ENCODE assay signal across 8 cellular contexts in genomic region chr16:28211758-28212531, GRCh38. TPM values are rescaled to one million over a fixed set of nuclear protein-coding genes. Genes with fewer than 3 reads are reported as not detected.
A peak's percentile ranks its signal among the peaks of the same experiment; 100 is the strongest.
DNase-seq lines count a peak whose midpoint lies in the region; ATAC-seq, FAIRE-seq and TF ChIP-seq lines count a peak whose summit lies in the region.

Gene XPO6 (minus strand): TSS chr16:28211965. CDS start chr16:28211368, 597 bp downstream.

- no peak for FAIRE-seq in pancreas (lab: Jason Lieb, UNC)

- H3K36me3 ChIP-seq in pancreas (no peaks in the 10 kb centered on the region), thyroid gland (peaks cover 0 to 5% of the 10 kb centered on the region in 2 donors)

- DNase-seq in NCI-H1417 treated with DMSO at 0.1 percent for 48 hours (lab: John Stamatoyannopoulos, UW) (peak; percentile 67), SW 1271 (lab: John Stamatoyannopoulos, UW) (peak; percentile 81 to 92), Right ventricle myocardium inferior (ENCODE audit: missing footprints) (peak; percentile 97), pancreas (peak; percentile 94 to 99 (median 98)), thyroid gland (peak; percentile 95 to 97)
- peak; percentile 96 for DNase-seq in activated naive CD8-positive, alpha-beta T cell treated with anti-CD3 and anti-CD28 coated beads, Interleukin-2, amount 50 U/mL, for 16 hours (ENCODE audit: low read depth, low spot score)

- ATAC-seq in HG02759 (IDR thresholded peaks at IDR 0.05; ENCODE audit: unreplicated experiment), result peak; percentile 89
- peak; percentile 96 for ATAC-seq in Right ventricle myocardium inferior
- peak; percentile 91 to 98 (median 94) for ATAC-seq in pancreas

- 2 to 4% methylated on average over 44 to 76 of the region's 76 CpGs for WGBS in pancreas, 2 donors
- WGBS in thyroid gland, 2 donors, result 6 to 9% methylated on average over 21 to 36 of the region's 76 CpGs

- intact Hi-C loops in Right ventricle myocardium inferior (cut with DNase I) (no loop called here), pancreas (cut with DNase I) (no loop called here), thyroid gland (cut with DNase I) (no loop called here)

- peaks cover 0 to 6% (median 3%) of the 10 kb centered on the region in 3 donors for H3K4me1 ChIP-seq in pancreas
- H3K4me1 ChIP-seq in thyroid gland, result peaks cover 8 to 13% of the 10 kb centered on the region in 2 donors

- H3K9me3 ChIP-seq in pancreas (no peaks in the 10 kb centered on the region), thyroid gland (no peaks in the 10 kb centered on the region)

- H3K27me3 ChIP-seq in pancreas, result no peaks in the 10 kb centered on the region
- no peaks in the 10 kb centered on the region for H3K27me3 ChIP-seq in thyroid gland

- H3K27ac ChIP-seq in pancreas (peak within 1 kb of the TSS in 3 of 4 donors; percentile 44 to 73 (median 58)), thyroid gland (peak within 1 kb of the TSS; percentile 39 to 78 (median 72))

- TF ChIP-seq CTCF in pancreas (IDR thresholded peaks at IDR 0.05) (no peak), thyroid gland (IDR thresholded peaks at IDR 0.05) (no peak)

- peak; percentile 72 for TF ChIP-seq POLR2A in GM10847 (IDR thresholded peaks at IDR 0.05; ENCODE audit: extremely low read depth, insufficient read length)
- peak in 1 of 2 donors; percentile 78 for TF ChIP-seq POLR2A in thyroid gland (IDR thresholded peaks at IDR 0.05)

- H3K4me3 ChIP-seq in pancreas, result peak within 1 kb of the TSS; percentile 62 to 88 (median 84)
- H3K4me3 ChIP-seq in thyroid gland (replicated peaks in 1 of 3), result peak within 1 kb of the TSS; percentile 34 to 96 (median 68)

RNA-seq across cellular contexts. Expression of gene XPO6, which starts in this region (rescaled TPM):
- total RNA-seq in Right ventricle myocardium inferior, result 30.4 TPM
- 10 to 100 TPM; 32.6 to 46.5 (median 36.4) TPM for total RNA-seq in pancreas
- polyA plus RNA-seq in pancreas, result 10 to 100 TPM; 66.6 to 73.6 TPM
- 100 to 1,000 TPM in 3 of 4 donors, 10 to 100 TPM in 1; 88.2 to 160 (median 118) TPM for total RNA-seq in thyroid gland

Comparison
In these comparisons a context has a peak if more than half of its experiments do, and no peak if none do; other contexts are left out.
1. Peak in every context shown above with its lines: DNase-seq, ATAC-seq, H3K4me3 ChIP-seq and H3K27ac ChIP-seq.